24 cellular contexts compared by ENCODE assay signal in genomic region chr2:230942371-230942770, GRCh38. TPM values are rescaled to one million over a fixed set of nuclear protein-coding genes. Genes with fewer than 3 reads are reported as not detected.
A peak's percentile ranks its signal among the peaks of the same experiment; 100 is the strongest.
DNase-seq lines count a peak whose midpoint lies in the region; ATAC-seq and TF ChIP-seq lines count a peak whose summit lies in the region.
"Had no signal": no experiment of that assay in that cellular context is flagged by ENCODE, and none has a peak within 500 bp of the region (broad histone marks: within the 10 kb centered on the region; RNA-seq: fewer than 3 reads in every experiment).

No MANE protein-coding gene starts in this region.

- peak; percentile 2 for DNase-seq in stimulated activated naive CD8-positive, alpha-beta T cell treated with anti-CD3 and anti-CD28 coated beads, Interleukin-15, Interleukin-2, amounts not matched to agents 100 U/mL and 50 U/mL, for 24 hours
- no peak for DNase-seq in stimulated activated naive CD8-positive, alpha-beta T cell treated with anti-CD3 and anti-CD28 coated beads, Interleukin-15, amount 100 ng/mL, for 72 hours
- DNase-seq in esophagus muscularis mucosa (ENCODE audit: extremely low spot score) = peak; percentile 45
- DNase-seq in NCI-H1092 treated with DMSO at 0.1 percent for 48 hours (lab: John Stamatoyannopoulos, UW) = no peak
- DNase-seq in Karpas-422 = no peak
- no peak for DNase-seq in cerebellar nuclear complex (lab: John Stamatoyannopoulos, UW)
- DNase-seq: activated naive CD4-positive, alpha-beta T cell; erythroblast; gastrocnemius medialis; HFFc6; mammary epithelial cell; MG63; NCI-H146; NCI-H2171 treated with DMSO at 0.1 percent for 48 hours; NCI-H748 treated with DMSO at 0.1 percent for 48 hours; PC-9 had no signal

- H3K9me3 Mint-ChIP-seq in stimulated activated naive CD8-positive, alpha-beta T cell treated with anti-CD3 and anti-CD28 coated beads, Interleukin-15, amount 100 ng/mL, for 72 hours = no peaks in the 10 kb centered on the region

- no peak overlapping the region for H3K4me3 Mint-ChIP-seq in stimulated activated naive CD8-positive, alpha-beta T cell treated with anti-CD3 and anti-CD28 coated beads, Interleukin-15, amount 100 ng/mL, for 72 hours
- H3K4me3 Mint-ChIP-seq: CD14-positive monocyte; HFFc6; T-helper 1 cell treated with Interleukin-12 subunit alpha and Interleukin-12 subunit beta and Interleukin-4 antibody, amounts not matched to agents 30 μg/mL and 1 μg/mL, for 36 hours had no signal

- H3K4me1 ChIP-seq in OCI-LY1 (ENCODE audit: insufficient read depth, low read length, severe bottlenecking) = no peaks in the 10 kb centered on the region
- H3K4me1 ChIP-seq in esophagus muscularis mucosa = no peaks in the 10 kb centered on the region
- peaks cover 15% of the 10 kb centered on the region for H3K4me1 ChIP-seq in Karpas-422 (ENCODE audit: low read length)
- H3K4me1 ChIP-seq: gastrocnemius medialis, right atrium auricular region had no signal

- H3K4me3 ChIP-seq in OCI-LY1 (ENCODE audit: low read depth, low read length, poor library complexity, severe bottlenecking) = no peak overlapping the region
- no peak overlapping the region for H3K4me3 ChIP-seq in esophagus muscularis mucosa
- H3K4me3 ChIP-seq in Karpas-422 (ENCODE audit: low read length) = no peak overlapping the region
- H3K4me3 ChIP-seq: cardiac muscle cell, gastrocnemius medialis, MG63, PC-9, right atrium auricular region, suprapubic skin had no signal

- intact Hi-C loops in esophagus muscularis mucosa (cut with DNase I) = no loop called here

- H3K4me2 ChIP-seq in OCI-LY1 (ENCODE audit: low read length) (no peak overlapping the region), Karpas-422 (ENCODE audit: low read depth, low read length, poor library complexity, severe bottlenecking) (no peak overlapping the region)
- H3K4me2 ChIP-seq: PC-9 had no signal

- H3K27me3 ChIP-seq in OCI-LY1 (ENCODE audit: insufficient read depth, low read length) = peaks cover 10% of the 10 kb centered on the region; the same call in 1 of the 2 replicates
- H3K27me3 ChIP-seq in esophagus muscularis mucosa = peaks cover 0 to 22% (median 0%) of the 10 kb centered on the region in 4 donors
- H3K27me3 ChIP-seq in Karpas-422 (ENCODE audit: low read length) = no peaks in the 10 kb centered on the region
- H3K27me3 ChIP-seq: cardiac muscle cell, gastrocnemius medialis, MG63, right atrium auricular region had no signal

- H3K27ac ChIP-seq in OCI-LY1 (ENCODE audit: low read depth, low read length, poor library complexity, severe bottlenecking) = no peak overlapping the region
- H3K27ac ChIP-seq in esophagus muscularis mucosa (replicated peaks in 1 of 4) = no peak overlapping the region
- no peak overlapping the region for H3K27ac ChIP-seq in Karpas-422 (ENCODE audit: low read length)
- H3K27ac ChIP-seq: cardiac muscle cell, gastrocnemius medialis, PC-9, right atrium auricular region, suprapubic skin had no signal

- H3K79me2 ChIP-seq in OCI-LY1 (ENCODE audit: insufficient read depth, low read length) (no peaks in the 10 kb centered on the region), Karpas-422 (ENCODE audit: low read length) (no peaks in the 10 kb centered on the region)

- H3F3A ChIP-seq in OCI-LY1 (ENCODE audit: insufficient read depth, low read length) = no peaks in the 10 kb centered on the region

- H3K9ac ChIP-seq in OCI-LY1 (ENCODE audit: low read length) = no peak overlapping the region
- no peak overlapping the region for H3K9ac ChIP-seq in Karpas-422 (ENCODE audit: low read length)

- 55% methylated on average over 3 of the region's 3 CpGs for WGBS in esophagus muscularis mucosa

- H3K36me3 ChIP-seq in OCI-LY1 (ENCODE audit: insufficient read depth, low read length) (no peaks in the 10 kb centered on the region; the same call in 1 of the 2 replicates), esophagus muscularis mucosa (no peaks in the 10 kb centered on the region), Karpas-422 (ENCODE audit: insufficient read depth, low read length) (no peaks in the 10 kb centered on the region)
- H3K36me3 ChIP-seq: cardiac muscle cell, gastrocnemius medialis, MG63, right atrium auricular region, suprapubic skin had no signal

- no peak overlapping the region for H3K27ac Mint-ChIP-seq in stimulated activated naive CD8-positive, alpha-beta T cell treated with anti-CD3 and anti-CD28 coated beads, Interleukin-15, amount 100 ng/mL, for 72 hours
- H3K27ac Mint-ChIP-seq: HFFc6; T-helper 1 cell treated with Interleukin-12 subunit alpha and Interleukin-12 subunit beta and Interleukin-4 antibody, amounts not matched to agents 30 μg/mL and 1 μg/mL, for 36 hours had no signal

- no peaks in the 10 kb centered on the region for H4K20me1 ChIP-seq in OCI-LY1 (ENCODE audit: insufficient read depth, low read length)
- no peaks in the 10 kb centered on the region for H4K20me1 ChIP-seq in Karpas-422 (ENCODE audit: insufficient read depth, low read depth, low read length)

- no peaks in the 10 kb centered on the region for H3K27me3 Mint-ChIP-seq in stimulated activated naive CD8-positive, alpha-beta T cell treated with anti-CD3 and anti-CD28 coated beads, Interleukin-15, amount 100 ng/mL, for 72 hours

- H2AFZ ChIP-seq in OCI-LY1 (ENCODE audit: low read length) = no peak overlapping the region
- H2AFZ ChIP-seq in Karpas-422 (ENCODE audit: low read length) = no peak overlapping the region
- H2AFZ ChIP-seq: PC-9 had no signal

- H3K4me1 Mint-ChIP-seq in stimulated activated naive CD8-positive, alpha-beta T cell treated with anti-CD3 and anti-CD28 coated beads, Interleukin-15, amount 100 ng/mL, for 72 hours = peaks cover 69% of the 10 kb centered on the region

- no peak for TF ChIP-seq POLR2A in esophagus muscularis mucosa (IDR thresholded peaks at IDR 0.05; ENCODE audit: low read depth)

- ATAC-seq in stimulated activated naive CD8-positive, alpha-beta T cell treated with anti-CD3 and anti-CD28 coated beads, Interleukin-15, Interleukin-2, amounts not matched to agents 100 U/mL and 50 U/mL, for 24 hours = no peak
- ATAC-seq in stimulated activated naive CD8-positive, alpha-beta T cell treated with anti-CD3 and anti-CD28 coated beads, Interleukin-15, amount 100 ng/mL, for 72 hours = no peak
- no peak for ATAC-seq in GM19452 (IDR thresholded peaks at IDR 0.05; ENCODE audit: unreplicated experiment)
- ATAC-seq: gastrocnemius medialis had no signal

- H3K9me3 ChIP-seq in OCI-LY1 (ENCODE audit: low read length) (0 out of 2 replicates have a peak, but pooled peaks cover 2% of the 10 kb centered on the region), esophagus muscularis mucosa (peaks cover 0 to 7% (median under 1%) of the 10 kb centered on the region in 4 donors), Karpas-422 (ENCODE audit: low read length) (no peaks in the 10 kb centered on the region; the same call in 1 of the 2 replicates)
- H3K9me3 ChIP-seq: gastrocnemius medialis, MG63, right atrium auricular region, suprapubic skin had no signal

- TF ChIP-seq EP300 in esophagus muscularis mucosa (IDR thresholded peaks at IDR 0.05) = no peak

- no peaks in the 10 kb centered on the region for H3K9me2 ChIP-seq in OCI-LY1 (ENCODE audit: low read depth, low read length)
- H3K9me2 ChIP-seq in Karpas-422 (replicated peaks; ENCODE audit: insufficient read depth, low read length) = no peaks in the 10 kb centered on the region

- TF ChIP-seq CTCF in OCI-LY1 (IDR thresholded peaks at IDR 0.05; ENCODE audit: low read length) (peak; percentile 63), esophagus muscularis mucosa (IDR thresholded peaks at IDR 0.05) (no peak)

RNA-seq across cellular contexts. Expression of gene GPR55, which starts 17.3 kb away (rescaled TPM):
- total RNA-seq in esophagus muscularis mucosa = under 1 TPM in 2 of 4 donors, not detected in 2; 0.29 to 0.42 TPM
- total RNA-seq in Karpas-422 (2014; rRNA removed; shearing (Covaris generic); ENCODE audit: low replicate concordance) = 2.9 and 9.5 TPM in 2 replicates
- total RNA-seq: cardiac muscle cell, gastrocnemius medialis, HFFc6, mammary epithelial cell, osteocyte, PC-9, right atrium auricular region had no signal

RNA-seq across cellular contexts. Expression of gene SPATA3, which starts 53.5 kb away (rescaled TPM):
- total RNA-seq in esophagus muscularis mucosa = not detected
- total RNA-seq in Karpas-422 (2014; rRNA removed; shearing (Covaris generic); ENCODE audit: low replicate concordance) = not detected in 2 replicates
- total RNA-seq: cardiac muscle cell, gastrocnemius medialis, HFFc6, mammary epithelial cell, osteocyte, PC-9, right atrium auricular region, suprapubic skin had no signal

Comparison
In these comparisons a context has a peak if more than half of its experiments do, and no peak if none do; other contexts are left out.
1. DNase-seq: peak in stimulated activated naive CD8-positive, alpha-beta T cell treated with anti-CD3 and anti-CD28 coated beads, Interleukin-15, Interleukin-2, amounts not matched to agents 100 U/mL and 50 U/mL, for 24 hours (single experiment) and esophagus muscularis mucosa (single experiment); none in stimulated activated naive CD8-positive, alpha-beta T cell treated with anti-CD3 and anti-CD28 coated beads, Interleukin-15, amount 100 ng/mL, for 72 hours (0 of 2), NCI-H1092 treated with DMSO at 0.1 percent for 48 hours (single experiment), Karpas-422 (single experiment) and cerebellar nuclear complex (0 of 2).